ENCODE assay signal across 11 cellular contexts in genomic region chr2:217890445-217890844, GRCh38.
DNase-seq lines count a peak whose midpoint lies in the region; TF ChIP-seq lines count a peak whose summit lies in the region.
"Had no signal": no experiment of that assay in that cellular context is flagged by ENCODE, and none has a peak within 500 bp of the region (broad histone marks: within the 10 kb centered on the region; RNA-seq: fewer than 3 reads in every experiment).

No MANE protein-coding gene starts in this region.

- intact Hi-C loops in MCF 10A (cut with micrococcal nuclease) (loop anchor here (1.0 kb wide), 2 partner anchors 98 to 144 kb away; no protein-coding TSS in a partner anchor), mammary epithelial cell (cut with micrococcal nuclease) (loop anchor here (1.0 kb wide), 1 partner anchor 98 kb away; no protein-coding TSS in a partner anchor), esophagus muscularis mucosa (cut with DNase I) (no loop called here)
- intact Hi-C loops in activated CD4-positive, alpha-beta T cell treated with anti-CD3 and anti-CD28 coated beads, Interleukin-2, amount 10 ng/mL, durations not matched to agents 24 days and 14 days (cut with micrococcal nuclease), result no loop called here

- H3K27ac ChIP-seq in mammary epithelial cell (ENCODE audit: insufficient read depth, low read depth, low read length) (no peak overlapping the region), esophagus muscularis mucosa (replicated peaks in 1 of 4) (peak overlapping the region; percentile 89 to 98 (median 97))
- H3K27ac ChIP-seq: SK-N-MC had no signal

- no peak overlapping the region for H3K4me2 ChIP-seq in mammary epithelial cell (ENCODE audit: insufficient read depth, low read depth, low read length)

- H3K4me1 Mint-ChIP-seq in MCF 10A (ENCODE audit: insufficient read depth, unreplicated experiment), result no peaks in the 10 kb centered on the region
- H3K4me1 Mint-ChIP-seq in activated CD4-positive, alpha-beta T cell treated with anti-CD3 and anti-CD28 coated beads, Interleukin-2, amount 10 ng/mL, durations not matched to agents 24 days and 14 days, result peaks cover 2% of the 10 kb centered on the region

- H3K27me3 Mint-ChIP-seq in MCF 10A (ENCODE audit: insufficient read depth, unreplicated experiment), result peaks cover 2% of the 10 kb centered on the region
- no peaks in the 10 kb centered on the region for H3K27me3 Mint-ChIP-seq in activated CD4-positive, alpha-beta T cell treated with anti-CD3 and anti-CD28 coated beads, Interleukin-2, amount 10 ng/mL, durations not matched to agents 24 days and 14 days

- no peaks in the 10 kb centered on the region for H4K20me1 ChIP-seq in mammary epithelial cell (ENCODE audit: insufficient read depth, low read length)

- no peak overlapping the region for H3K27ac Mint-ChIP-seq in MCF 10A (ENCODE audit: low read depth, unreplicated experiment)
- no peak overlapping the region for H3K27ac Mint-ChIP-seq in activated CD4-positive, alpha-beta T cell treated with anti-CD3 and anti-CD28 coated beads, Interleukin-2, amount 10 ng/mL, durations not matched to agents 24 days and 14 days
- H3K27ac Mint-ChIP-seq: activated naive CD4-positive, alpha-beta T cell treated with anti-CD3 and anti-CD28 coated beads, Interleukin-2, amount 50 U/mL, for 72 hours had no signal

- dilution Hi-C loops in mammary epithelial cell (cut with HindIII; ENCODE audit: low sequenced_read_pairs), result loop anchor here (5.0 kb wide), 2 partner anchors 92 to 103 kb away; no protein-coding TSS in a partner anchor

- H3K79me2 ChIP-seq in mammary epithelial cell (ENCODE audit: insufficient read depth, low read length), result no peaks in the 10 kb centered on the region

- H3K9me3 ChIP-seq in mammary epithelial cell (replicated peaks; ENCODE audit: insufficient read depth, low read length) (no peaks in the 10 kb centered on the region), esophagus muscularis mucosa (no peaks in the 10 kb centered on the region)

- no peak overlapping the region for H2AFZ ChIP-seq in mammary epithelial cell (ENCODE audit: low read depth, low read length)

- in situ Hi-C loops in mammary epithelial cell (cut with MboI; ENCODE audit: low sequenced_read_pairs in 2 of 2), result loop anchor here in 1 of 2 donors (10.0 kb wide), 1 partner anchor 94 kb away; no protein-coding TSS in a partner anchor

- CTCF ChIA-PET in MCF 10A (lab: Yijun Ruan, JAX) (interaction anchor here (0.6 to 17.1 kb wide), 9 partner anchors 10 to 552 kb away, joined by 3 to 678 read pairs (median 4); no protein-coding TSS in a partner anchor), mammary epithelial cell (lab: Charles Lee; ENCODE audit: low non-redundant PET) (interaction anchor here (0.6 kb wide), 1 partner anchor 105 kb away, joined by 4 read pairs; no protein-coding TSS in a partner anchor)

- DNase-seq in MCF 10A (ENCODE audit: unreplicated experiment), result peak; percentile 73
- DNase-seq in mammary epithelial cell, result no peak
- DNase-seq in esophagus muscularis mucosa (ENCODE audit: extremely low spot score), result no peak
- DNase-seq in myocyte (ENCODE audit: low read depth), result peak; percentile 81
- no peak for DNase-seq in activated CD4-positive, alpha-beta T cell treated with anti-CD3 and anti-CD28 coated beads, Interleukin-2, amount 10 ng/mL, durations not matched to agents 24 days and 14 days
- no peak for DNase-seq in activated CD4-positive, alpha-beta T cell treated with anti-CD3 and anti-CD28 coated beads for 4 hours
- no peak for DNase-seq in effector CD8-positive, alpha-beta T cell (lab: John Stamatoyannopoulos, UW)
- no peak for DNase-seq in NCI-H1092 treated with DMSO at 0.1 percent for 48 hours (lab: John Stamatoyannopoulos, UW)
- DNase-seq: kidney had no signal

- H3K4me3 ChIP-seq in mammary epithelial cell (replicated peaks in 1 of 3; ENCODE audit: insufficient read depth in 1 of 3, low read depth in 2 of 3, low read length in 3 of 3) (no peak overlapping the region), esophagus muscularis mucosa (no peak overlapping the region)
- H3K4me3 ChIP-seq: SK-N-MC had no signal

- no TSS peak for BruUV-seq in MCF 10A (replicated peaks; lab: Mats Ljungman, UMichigan)
- no TSS peak for BruUV-seq in mammary epithelial cell (replicated peaks; lab: Mats Ljungman, UMichigan)

- no peak for TF ChIP-seq EP300 in esophagus muscularis mucosa (IDR thresholded peaks at IDR 0.05)

- H3K4me1 ChIP-seq in mammary epithelial cell (ENCODE audit: insufficient read depth, low read length) (no peaks in the 10 kb centered on the region), esophagus muscularis mucosa (peaks cover 81 to 99% (median 95%) of the 10 kb centered on the region in 4 donors)

- no peak for TF ChIP-seq POLR2A in esophagus muscularis mucosa (IDR thresholded peaks at IDR 0.05; ENCODE audit: low read depth)

- H3K9me3 Mint-ChIP-seq in MCF 10A (ENCODE audit: unreplicated experiment), result no peaks in the 10 kb centered on the region
- no peaks in the 10 kb centered on the region for H3K9me3 Mint-ChIP-seq in activated CD4-positive, alpha-beta T cell treated with anti-CD3 and anti-CD28 coated beads, Interleukin-2, amount 10 ng/mL, durations not matched to agents 24 days and 14 days
- H3K9me3 Mint-ChIP-seq: activated naive CD4-positive, alpha-beta T cell treated with anti-CD3 and anti-CD28 coated beads, Interleukin-2, amount 50 U/mL, for 72 hours had no signal

- TF ChIP-seq CTCF in MCF 10A (IDR thresholded peaks at IDR 0.05; ENCODE audit: unreplicated experiment) (peak; percentile 24), mammary epithelial cell (conservative IDR thresholded peaks at IDR 0.05 in 1 of 2, IDR thresholded peaks at IDR 0.05 in 1 of 2; ENCODE audit: extremely low read depth in 1 of 2, insufficient read depth in 1 of 2, low read depth in 1 of 2, low read length in 2 of 2) (peak in 1 of 2 donors; percentile 47), esophagus muscularis mucosa (IDR thresholded peaks at IDR 0.05) (peak in 2 of 3 experiments; percentile 30 to 38)

- POLR2A ChIA-PET in MCF 10A (lab: Yijun Ruan, JAX), result interaction anchor here (0.8 to 1.4 kb wide), 2 partner anchors 99 to 102 kb away, joined by 3 read pairs; no protein-coding TSS in a partner anchor

- no peak overlapping the region for H3K4me3 Mint-ChIP-seq in MCF 10A (ENCODE audit: unreplicated experiment)
- H3K4me3 Mint-ChIP-seq in activated CD4-positive, alpha-beta T cell treated with anti-CD3 and anti-CD28 coated beads, Interleukin-2, amount 10 ng/mL, durations not matched to agents 24 days and 14 days, result no peak overlapping the region

- H3K9ac ChIP-seq in mammary epithelial cell (ENCODE audit: insufficient read depth, low read length), result no peak overlapping the region

- peaks cover 6% of the 10 kb centered on the region for H3K36me3 Mint-ChIP-seq in MCF 10A (ENCODE audit: insufficient read depth, unreplicated experiment)
- H3K36me3 Mint-ChIP-seq in activated CD4-positive, alpha-beta T cell treated with anti-CD3 and anti-CD28 coated beads, Interleukin-2, amount 10 ng/mL, durations not matched to agents 24 days and 14 days (ENCODE audit: low read depth), result no peaks in the 10 kb centered on the region
- H3K36me3 Mint-ChIP-seq: activated naive CD4-positive, alpha-beta T cell treated with anti-CD3 and anti-CD28 coated beads, Interleukin-2, amount 50 U/mL, for 72 hours had no signal

- 62% methylated on average over 3 of the region's 4 CpGs for WGBS in mammary epithelial cell (ENCODE audit: low coverage, missing lambda C conversion rate)
- WGBS in esophagus muscularis mucosa, result 14% methylated on average over 1 of the region's 4 CpGs

- H3K36me3 ChIP-seq in mammary epithelial cell (ENCODE audit: insufficient read depth, low read length) (no peaks in the 10 kb centered on the region), esophagus muscularis mucosa (peaks cover 91 to 100% (median 99%) of the 10 kb centered on the region in 4 donors)

- H3K27me3 ChIP-seq in mammary epithelial cell (ENCODE audit: insufficient read depth, low read length), result no peaks in the 10 kb centered on the region
- no peaks in the 10 kb centered on the region for H3K27me3 ChIP-seq in esophagus muscularis mucosa

Comparison
In these comparisons a context has a peak if more than half of its experiments do, and no peak if none do; other contexts are left out.
1. DNase-seq: peak in MCF 10A (single experiment) and myocyte (single experiment); none in mammary epithelial cell (single experiment), esophagus muscularis mucosa (single experiment), activated CD4-positive, alpha-beta T cell treated with anti-CD3 and anti-CD28 coated beads, Interleukin-2, amount 10 ng/mL, durations not matched to agents 24 days and 14 days (single experiment), activated CD4-positive, alpha-beta T cell treated with anti-CD3 and anti-CD28 coated beads for 4 hours (0 of 2), effector CD8-positive, alpha-beta T cell (single experiment) and NCI-H1092 treated with DMSO at 0.1 percent for 48 hours (single experiment).
2. intact Hi-C loops: an anchor here in MCF 10A (1.0 kb wide) and mammary epithelial cell (1.0 kb wide); none called in esophagus muscularis mucosa and activated CD4-positive, alpha-beta T cell treated with anti-CD3 and anti-CD28 coated beads, Interleukin-2, amount 10 ng/mL, durations not matched to agents 24 days and 14 days.